Comparison of ENCODE assay signal across 8 cellular contexts in the genomic region with DNA sequence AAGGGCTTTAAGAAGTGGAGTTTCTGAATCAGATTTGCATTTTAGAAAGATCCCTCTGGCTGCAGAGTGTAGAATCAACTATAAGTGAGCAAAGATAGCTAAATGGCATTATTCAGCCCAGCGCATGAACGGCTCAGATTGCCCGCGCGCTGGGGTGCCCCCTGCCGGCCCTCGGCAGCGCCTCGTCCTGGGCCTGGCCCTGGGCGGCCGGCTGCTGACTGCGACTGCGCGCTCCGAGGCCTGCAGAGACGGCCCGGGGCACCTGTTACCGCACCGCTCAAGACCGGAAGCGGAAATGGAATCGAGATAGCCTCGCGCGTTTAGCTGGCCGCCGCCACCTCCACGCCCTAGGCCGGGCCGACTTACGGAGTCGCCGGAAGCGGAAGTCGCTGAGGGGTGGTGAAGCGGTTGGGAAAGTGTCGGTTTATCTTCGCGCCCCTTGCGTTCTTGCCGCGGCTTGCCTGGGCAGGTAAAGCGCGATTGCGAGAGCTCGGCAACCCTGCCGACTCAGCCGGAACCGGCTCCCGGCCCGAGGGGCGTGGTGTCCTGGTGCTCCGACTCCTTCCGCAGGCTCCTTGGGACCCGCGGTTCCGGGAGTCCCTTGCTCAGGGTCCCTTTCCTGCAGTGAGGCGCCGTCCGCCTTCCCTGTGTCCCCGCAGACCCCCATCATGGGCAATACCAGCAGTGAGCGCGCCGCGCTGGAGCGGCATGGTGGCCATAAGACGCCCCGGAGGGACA. TPM values are rescaled to one million over a fixed set of nuclear protein-coding genes. Genes with fewer than 3 reads are reported as not detected.
A peak's percentile ranks its signal among the peaks of the same experiment; 100 is the strongest.
DNase-seq lines count a peak whose midpoint lies in the region; ATAC-seq, FAIRE-seq and TF ChIP-seq lines count a peak whose summit lies in the region.

A gene with protein sequence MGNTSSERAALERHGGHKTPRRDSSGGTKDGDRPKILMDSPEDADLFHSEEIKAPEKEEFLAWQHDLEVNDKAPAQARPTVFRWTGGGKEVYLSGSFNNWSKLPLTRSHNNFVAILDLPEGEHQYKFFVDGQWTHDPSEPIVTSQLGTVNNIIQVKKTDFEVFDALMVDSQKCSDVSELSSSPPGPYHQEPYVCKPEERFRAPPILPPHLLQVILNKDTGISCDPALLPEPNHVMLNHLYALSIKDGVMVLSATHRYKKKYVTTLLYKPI (plus strand): TSS at position 557 of the 738 bp plus-strand sequence. CDS start 112 bp downstream, at position 669.

- peaks cover 31 to 63% (median 47%) of the 10 kb centered on the region in 4 donors for H3K4me1 Mint-ChIP-seq in CD4-positive, CD25-positive, alpha-beta regulatory T cell
- peaks cover 42% of the 10 kb centered on the region for H3K4me1 Mint-ChIP-seq in dendritic cell treated with granulocyte-macrophage colony-stimulating factor and Interleukin-4, amounts not matched to agents 40 ng/mL and 50 ng/mL, for 4 days (ENCODE audit: low read depth)

- peaks cover 6% of the 10 kb centered on the region for H3K27me3 Mint-ChIP-seq in CD4-positive, CD25-positive, alpha-beta regulatory T cell
- no peaks in the 10 kb centered on the region for H3K27me3 Mint-ChIP-seq in dendritic cell treated with granulocyte-macrophage colony-stimulating factor and Interleukin-4, amounts not matched to agents 40 ng/mL and 50 ng/mL, for 4 days

- peak; percentile 62; the same call in 1 of the 2 replicates for TF ChIP-seq RAD21 in HepG2 (CRISPR knock-in tag; IDR thresholded peaks at IDR 0.05)

- TF ChIP-seq CTCF in HepG2 (CRISPR knock-in tag; IDR thresholded peaks at IDR 0.05), result peak; percentile 89

- peaks cover 42% of the 10 kb centered on the region for H3K4me1 ChIP-seq in CD4-positive, CD25-positive, alpha-beta regulatory T cell (ENCODE audit: control insufficient read depth, insufficient read depth, low read length, poor library complexity, severe bottlenecking)
- peaks cover 43% of the 10 kb centered on the region for H3K4me1 ChIP-seq in HepG2 (ENCODE audit: insufficient read depth, low read length)

- TF ChIP-seq EP300 in HepG2 (IDR thresholded peaks at IDR 0.05; ENCODE audit: low read depth in 2 of 2, low read length in 2 of 2) (no peak), HepG2 (CRISPR knock-in tag; IDR thresholded peaks at IDR 0.05; ENCODE audit: borderline replicate concordance) (peak; percentile 43; the same call in 1 of the 2 replicates)

- H3K4me3 ChIP-seq in CD4-positive, CD25-positive, alpha-beta regulatory T cell (ENCODE audit: low read depth, low read length), result peak within 1 kb of the TSS; percentile 95
- peak within 1 kb of the TSS; percentile 88 to 91 (median 89) for H3K4me3 ChIP-seq in HepG2 (replicated peaks in 1 of 3; ENCODE audit: insufficient read depth in 1 of 3, low read depth in 2 of 3, low read length in 3 of 3)

- 4% methylated on average over 9 of the region's 68 CpGs for WGBS in HepG2 (ENCODE audit: low lambda C conversion rate)

- H3K27me3 ChIP-seq in CD4-positive, CD25-positive, alpha-beta regulatory T cell (ENCODE audit: control insufficient read depth, insufficient read depth, low read length), result no peaks in the 10 kb centered on the region
- no peaks in the 10 kb centered on the region; a peak in 1 of 5 replicates for H3K27me3 ChIP-seq in HepG2 (ENCODE audit: control insufficient read depth in 1 of 2, insufficient read depth in 2 of 2, low read length in 2 of 2)

- H3K27ac Mint-ChIP-seq in CD4-positive, CD25-positive, alpha-beta regulatory T cell, result peak within 1 kb of the TSS; percentile 92 to 96 (median 93)
- H3K27ac Mint-ChIP-seq in dendritic cell treated with granulocyte-macrophage colony-stimulating factor and Interleukin-4, amounts not matched to agents 40 ng/mL and 50 ng/mL, for 4 days, result peak within 1 kb of the TSS; percentile 89

- peak within 1 kb of the TSS; percentile 80 for H3K4me2 ChIP-seq in HepG2 (ENCODE audit: low read depth, low read length)

- CTCF ChIA-PET in HepG2 (lab: Yijun Ruan, JAX; ENCODE audit: low intra/inter-chr PET ratio, low total read pairs), result interaction anchor here (0.8 kb wide), 1 partner anchor 9 kb away, joined by 3 read pairs; no protein-coding TSS in a partner anchor

- no peaks in the 10 kb centered on the region for H3K9me3 Mint-ChIP-seq in CD4-positive, CD25-positive, alpha-beta regulatory T cell
- no peaks in the 10 kb centered on the region for H3K9me3 Mint-ChIP-seq in dendritic cell treated with granulocyte-macrophage colony-stimulating factor and Interleukin-4, amounts not matched to agents 40 ng/mL and 50 ng/mL, for 4 days

- peak; percentile 77 to 80 for TF ChIP-seq POLR2A in HepG2 (IDR thresholded peaks at IDR 0.05; ENCODE audit: insufficient read depth in 1 of 2, low read depth in 2 of 2, low read length in 2 of 2)

- peak; percentile 93 to 100 (median 96) for DNase-seq in CD4-positive, CD25-positive, alpha-beta regulatory T cell
- peak; percentile 99 for DNase-seq in NCI-H748 (lab: John Stamatoyannopoulos, UW; ENCODE audit: unreplicated experiment)
- peak; percentile 84 to 95 for DNase-seq in activated CD4-positive, alpha-beta T cell treated with anti-CD3 and anti-CD28 coated beads, Interleukin-2, amount 50 U/mL, for 24 hours (ENCODE audit: low read depth in 1 of 2, low spot score in 1 of 2)
- peak; percentile 96 for DNase-seq in HepG2 (ENCODE audit: low spot score)
- peak; percentile 94 for DNase-seq in stimulated activated CD4-positive, alpha-beta T cell treated with anti-CD3 and anti-CD28 coated beads, Interleukin-4, amount 100 ng/mL, for 1 hour

- H3K36me3 Mint-ChIP-seq in CD4-positive, CD25-positive, alpha-beta regulatory T cell, result peaks cover 25% of the 10 kb centered on the region
- peaks cover 41% of the 10 kb centered on the region for H3K36me3 Mint-ChIP-seq in dendritic cell treated with granulocyte-macrophage colony-stimulating factor and Interleukin-4, amounts not matched to agents 40 ng/mL and 50 ng/mL, for 4 days (ENCODE audit: low read depth)

- no peak for FAIRE-seq in HepG2 (lab: Jason Lieb, UNC)

- intact Hi-C loops in dendritic cell treated with granulocyte-macrophage colony-stimulating factor and Interleukin-4, amounts not matched to agents 40 ng/mL and 50 ng/mL, for 4 days (cut with micrococcal nuclease), result no loop called here
- intact Hi-C loops in HepG2 (cut with micrococcal nuclease; ENCODE audit: unreplicated experiment), result no loop called here

- H3K36me3 ChIP-seq in CD4-positive, CD25-positive, alpha-beta regulatory T cell (ENCODE audit: control insufficient read depth, insufficient read depth, low read length), result peaks cover 15% of the 10 kb centered on the region
- H3K36me3 ChIP-seq in HepG2 (replicated peaks in 1 of 2; ENCODE audit: control insufficient read depth in 1 of 2, insufficient read depth in 2 of 2, low read length in 2 of 2), result peaks cover 2 to 21% of the 10 kb centered on the region in 2 experiments; a peak in 4 of 5 replicates

- peak within 1 kb of the TSS; percentile 81 for H2AFZ ChIP-seq in HepG2 (ENCODE audit: low read length)

- peaks cover 10% of the 10 kb centered on the region for H4K20me1 ChIP-seq in HepG2 (ENCODE audit: insufficient read depth, low read length)

- POLR2A ChIA-PET in HepG2 (lab: Yijun Ruan, JAX), result interaction anchor here (1.0 to 4.0 kb wide), 3 partner anchors 15 to 100 kb away, joined by 3 to 40 read pairs (median 4); no protein-coding TSS in a partner anchor

- peaks cover 13% of the 10 kb centered on the region for H3K79me2 ChIP-seq in HepG2 (ENCODE audit: insufficient read depth, low read length)

- in situ Hi-C loops in HepG2 (cut with HindIII; ENCODE audit: extremely low pct_ligation_motif_present, low pct_unique_long_range_greater_than_20kb), result no loop called here

- H3K9me3 ChIP-seq in CD4-positive, CD25-positive, alpha-beta regulatory T cell (ENCODE audit: control insufficient read depth in 2 of 2, low read length in 2 of 2), result no peaks in the 10 kb centered on the region
- no peaks in the 10 kb centered on the region for H3K9me3 ChIP-seq in HepG2 (ENCODE audit: low read length)

- peak; percentile 91 to 95 for ATAC-seq in CD4-positive, CD25-positive, alpha-beta regulatory T cell (ENCODE audit: low read depth in 2 of 2)
- ATAC-seq in GM19372 (IDR thresholded peaks at IDR 0.05; ENCODE audit: low read depth, unreplicated experiment) (peak; percentile 93), HG03558 (IDR thresholded peaks at IDR 0.05; ENCODE audit: extremely low read depth, unreplicated experiment) (peak; percentile 80), HepG2 (peak; percentile 94)

- H3K4me3 Mint-ChIP-seq in CD4-positive, CD25-positive, alpha-beta regulatory T cell, result peak within 1 kb of the TSS; percentile 86 to 96 (median 92)
- peak within 1 kb of the TSS; percentile 89 for H3K4me3 Mint-ChIP-seq in dendritic cell treated with granulocyte-macrophage colony-stimulating factor and Interleukin-4, amounts not matched to agents 40 ng/mL and 50 ng/mL, for 4 days

- BruUV-seq in HepG2 (replicated peaks; lab: Mats Ljungman, UMichigan), result TSS peak; percentile 70

- peak within 1 kb of the TSS; percentile 96 for H3K9ac ChIP-seq in HepG2 (ENCODE audit: insufficient read depth, low read depth, low read length)

- peak within 1 kb of the TSS; percentile 90 for H3K27ac ChIP-seq in CD4-positive, CD25-positive, alpha-beta regulatory T cell (ENCODE audit: insufficient read depth, low read length, poor library complexity, severe bottlenecking)
- H3K27ac ChIP-seq in HepG2 (ENCODE audit: extremely low read length, insufficient read depth, low read length), result peak within 1 kb of the TSS; percentile 90

RNA-seq across cellular contexts. Expression of the gene that starts here (rescaled TPM):
- total RNA-seq in CD4-positive, CD25-positive, alpha-beta regulatory T cell, result 23.5 TPM
- 10 to 100 TPM; 40.9 to 66.2 (median 51.5) TPM for polyA plus RNA-seq in CD4-positive, CD25-positive, alpha-beta regulatory T cell
- total RNA-seq in HepG2 (2016; rRNA removed; fragmentation: Illumina TruSeq; extraction: Trizol), result 25.4 and 28.4 TPM in 2 replicates
- 7.2 and 8.3 TPM in 2 replicates for total RNA-seq in HepG2 (2016; cell fraction: cytosol; rRNA removed; fragmentation: Illumina TruSeq; extraction: Trizol; ENCODE audit: low read depth)
- total RNA-seq in HepG2 (2016; cell fraction: insoluble cytoplasmic fraction; rRNA removed; fragmentation: Illumina TruSeq; extraction: Trizol), result 24.7 and 27.3 TPM in 2 replicates
- 22.4 and 23.1 TPM in 2 replicates for total RNA-seq in HepG2 (2016; cell fraction: membrane; rRNA removed; fragmentation: Illumina TruSeq; extraction: Trizol)
- total RNA-seq in HepG2 (2016; cell fraction: nucleus; rRNA removed; fragmentation: Illumina TruSeq; extraction: Trizol), result 28.4 and 31.7 TPM in 2 replicates
- polyA plus RNA-seq in HepG2 (2011; rRNA removed), result 35.5 and 36.0 TPM in 2 replicates
- polyA plus RNA-seq in HepG2 (2011; cell fraction: cytosol; rRNA removed), result 18.2 and 22.4 TPM in 2 replicates
- polyA plus RNA-seq in HepG2 (2011; cell fraction: nucleus; rRNA removed), result 37.3 and 45.3 TPM in 2 replicates
- polyA plus RNA-seq in HepG2 (2012), result 24.3 and 27.4 TPM in 2 replicates
- 7.7 and 7.9 TPM in 2 replicates for polyA plus RNA-seq in HepG2 (2016; cell fraction: cytosol; fragmentation: Illumina TruSeq; extraction: Trizol; ENCODE audit: low read depth)
- 29.5 and 33.6 TPM in 2 replicates for polyA plus RNA-seq in HepG2 (2016; cell fraction: insoluble cytoplasmic fraction; fragmentation: Illumina TruSeq; extraction: Trizol; ENCODE audit: low read depth)
- 15.0 and 16.9 TPM in 2 replicates for polyA plus RNA-seq in HepG2 (2016; cell fraction: membrane; fragmentation: Illumina TruSeq; extraction: Trizol; ENCODE audit: low read depth)
- 46.1 and 56.3 TPM in 2 replicates for polyA plus RNA-seq in HepG2 (2016; cell fraction: nucleus; fragmentation: Illumina TruSeq; extraction: Trizol; ENCODE audit: insufficient read depth, low read depth)
- polyA minus RNA-seq in HepG2 (2011; rRNA and poly(A)+ RNA removed; ENCODE audit: low replicate concordance), result 29.1 and 36.9 TPM in 2 replicates
- 16.0 and 23.4 TPM in 2 replicates for polyA minus RNA-seq in HepG2 (2011; cell fraction: cytosol; rRNA and poly(A)+ RNA removed)
- polyA minus RNA-seq in HepG2 (2011; cell fraction: nucleus; rRNA and poly(A)+ RNA removed), result 36.9 and 50.9 TPM in 2 replicates

Comparison
In these comparisons a context has a peak if more than half of its experiments do, and no peak if none do; other contexts are left out.
1. Peak in every context shown above with its lines: DNase-seq, ATAC-seq, H3K4me3 ChIP-seq and H3K27ac ChIP-seq.